In the genomic region with DNA sequence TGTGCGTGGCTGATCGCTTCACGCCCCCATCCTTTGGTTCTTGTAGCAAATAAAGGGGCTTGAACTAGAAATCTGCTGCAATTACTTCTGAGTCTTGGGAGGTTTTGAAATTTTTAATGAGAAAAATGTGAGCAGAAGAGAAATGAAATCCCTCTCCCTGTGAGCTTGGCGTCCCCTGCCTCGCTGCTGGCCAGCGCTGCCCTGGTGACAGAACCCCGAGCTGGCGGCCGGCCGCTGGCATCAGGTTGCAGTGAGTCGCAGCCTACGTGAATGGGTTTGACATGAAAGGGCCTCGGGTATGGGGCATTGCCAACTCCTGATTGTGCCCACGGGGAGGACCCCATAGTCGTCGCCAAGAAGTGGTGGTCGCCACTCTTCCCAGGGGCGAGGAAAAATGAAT, we compare ENCODE assay signal across 19 cellular contexts.
A peak's percentile ranks its signal among the peaks of the same experiment; 100 is the strongest.
DNase-seq lines count a peak whose midpoint lies in the region; ATAC-seq and TF ChIP-seq lines count a peak whose summit lies in the region.
"Had no signal": no experiment of that assay in that cellular context is flagged by ENCODE, and none has a peak within 500 bp of the region (broad histone marks: within the 10 kb centered on the region; RNA-seq: fewer than 3 reads in every experiment).

No MANE protein-coding gene starts in this region.

- H3K27me3 Mint-ChIP-seq in type B pancreatic cell = peaks cover 20% of the 10 kb centered on the region

- TF ChIP-seq CTCF in type B pancreatic cell (conservative IDR thresholded peaks at IDR 0.05) = no peak
- no peak for TF ChIP-seq CTCF in tibial nerve (IDR thresholded peaks at IDR 0.05)

- no peak overlapping the region for H3K4me3 ChIP-seq in GM23248
- no peak overlapping the region for H3K4me3 ChIP-seq in adipocyte (ENCODE audit: low read length)
- no peak overlapping the region for H3K4me3 ChIP-seq in tibial nerve
- H3K4me3 ChIP-seq: BLaER1 treated with 17β-estradiol and CSF1 and Interleukin-3, amounts not matched to agents 10 nM and 100 nM had no signal

- H3K27ac ChIP-seq in GM23248 (no peak overlapping the region), tibial nerve (no peak overlapping the region)
- H3K27ac ChIP-seq: BLaER1 treated with 17β-estradiol and CSF1 and Interleukin-3, amounts not matched to agents 10 nM and 100 nM had no signal

- no peak overlapping the region for H2AFZ ChIP-seq in GM23248

- no peaks in the 10 kb centered on the region for H3K4me1 ChIP-seq in GM23248 (ENCODE audit: insufficient read depth)
- H3K4me1 ChIP-seq in adipocyte (ENCODE audit: control insufficient read depth, insufficient read depth, low read length) = no peaks in the 10 kb centered on the region
- peaks cover 0 to 6% (median 0%) of the 10 kb centered on the region in 4 donors for H3K4me1 ChIP-seq in tibial nerve
- H3K4me1 ChIP-seq: BE2C had no signal

- in situ Hi-C loops in GM23248 (cut with MboI) = no loop called here

- TF ChIP-seq POLR2A in tibial nerve (IDR thresholded peaks at IDR 0.05) = no peak

- H3K4me2 ChIP-seq in GM23248 (ENCODE audit: unreplicated experiment) = no peak overlapping the region
- H3K4me2 ChIP-seq: BLaER1 treated with 17β-estradiol and CSF1 and Interleukin-3, amounts not matched to agents 10 nM and 100 nM had no signal

- no peaks in the 10 kb centered on the region for H3K36me3 Mint-ChIP-seq in type B pancreatic cell
- H3K36me3 Mint-ChIP-seq: CD14-positive monocyte; CD8-positive, alpha-beta memory T cell had no signal

- H3F3A ChIP-seq in GM23248 (ENCODE audit: insufficient read depth) = no peaks in the 10 kb centered on the region

- no peaks in the 10 kb centered on the region for H4K20me1 ChIP-seq in GM23248 (ENCODE audit: insufficient read depth)
- H4K20me1 ChIP-seq: BLaER1 treated with 17β-estradiol and CSF1 and Interleukin-3, amounts not matched to agents 10 nM and 100 nM had no signal

- DNase-seq in GM23248 = peak; percentile 7
- peak; percentile 56 for DNase-seq in adipocyte (ENCODE audit: low read depth)
- peak; percentile 40 for DNase-seq in fibroblast of gingiva (ENCODE audit: low read depth)
- DNase-seq in type B pancreatic cell (ENCODE audit: extremely low spot score, unreplicated experiment) = no peak
- no peak for DNase-seq in tibial nerve (ENCODE audit: low spot score in 2 of 2)
- DNase-seq in anterior cingulate cortex (lab: John Stamatoyannopoulos, UW) = no peak
- no peak for DNase-seq in Right ventricle myocardium inferior (ENCODE audit: missing footprints)
- DNase-seq: AML-193; BE2C; CD4-positive, alpha-beta T cell; CD8-positive, alpha-beta memory T cell; DMS53; DMS79 treated with DMSO at 0.1 percent for 48 hours; GF-D8; GOT3; H9 had no signal

- H3K9me3 Mint-ChIP-seq in type B pancreatic cell = no peaks in the 10 kb centered on the region
- H3K9me3 Mint-ChIP-seq: CD4-positive, alpha-beta T cell; CD8-positive, alpha-beta memory T cell; H9 had no signal

- peaks cover 33% of the 10 kb centered on the region for H3K4me1 Mint-ChIP-seq in type B pancreatic cell (ENCODE audit: unreplicated experiment)
- H3K4me1 Mint-ChIP-seq: CD14-positive monocyte had no signal

- H3K79me2 ChIP-seq in GM23248 (ENCODE audit: insufficient read depth) = no peaks in the 10 kb centered on the region

- H3K36me3 ChIP-seq in GM23248 (ENCODE audit: low read depth) (no peaks in the 10 kb centered on the region), adipocyte (ENCODE audit: control insufficient read depth, insufficient read depth, low read length, severe bottlenecking) (no peaks in the 10 kb centered on the region), tibial nerve (no peaks in the 10 kb centered on the region)
- H3K36me3 ChIP-seq: BE2C; BLaER1 treated with 17β-estradiol and CSF1 and Interleukin-3, amounts not matched to agents 10 nM and 100 nM had no signal

- no peak for ATAC-seq in Right ventricle myocardium inferior
- ATAC-seq: HCT116 had no signal

- H3K9ac ChIP-seq in GM23248 (no peak overlapping the region), adipocyte (ENCODE audit: low read length) (no peak overlapping the region)
- H3K9ac ChIP-seq: BLaER1 treated with 17β-estradiol and CSF1 and Interleukin-3, amounts not matched to agents 10 nM and 100 nM had no signal

- no peak for TF ChIP-seq EP300 in tibial nerve (IDR thresholded peaks at IDR 0.05)

- intact Hi-C loops in Right ventricle myocardium inferior (cut with DNase I) = no loop called here

- no peak overlapping the region for H3K27ac Mint-ChIP-seq in type B pancreatic cell
- H3K27ac Mint-ChIP-seq: CD14-positive monocyte; CD4-positive, alpha-beta T cell; H9 had no signal

- peak overlapping the region; percentile 64 for H3K4me3 Mint-ChIP-seq in type B pancreatic cell
- H3K4me3 Mint-ChIP-seq: CD14-positive monocyte; CD4-positive, alpha-beta T cell; CD8-positive, alpha-beta memory T cell; H9 had no signal

- H3K9me3 ChIP-seq in GM23248 (ENCODE audit: low read depth) (no peaks in the 10 kb centered on the region), adipocyte (ENCODE audit: control insufficient read depth, low read length) (no peaks in the 10 kb centered on the region), tibial nerve (no peaks in the 10 kb centered on the region)
- H3K9me3 ChIP-seq: BE2C; BLaER1 treated with 17β-estradiol and CSF1 and Interleukin-3, amounts not matched to agents 10 nM and 100 nM had no signal

- 5 to 9% methylated on average over 16 to 18 of the region's 18 CpGs for WGBS in GM23248 (ENCODE audit: low coverage in 1 of 2, low lambda C conversion rate in 2 of 2, missing lambda C conversion rate in 2 of 2), 2 experiments
- 92% methylated on average over 18 of the region's 18 CpGs for WGBS in tibial nerve, 2 donors

- no peaks in the 10 kb centered on the region for H3K9me2 ChIP-seq in GM23248 (ENCODE audit: insufficient read depth)

- H3K27me3 ChIP-seq in GM23248 (replicated peaks; ENCODE audit: insufficient read depth) = peaks cover 34% of the 10 kb centered on the region
- peaks cover 57% of the 10 kb centered on the region for H3K27me3 ChIP-seq in adipocyte (replicated peaks; ENCODE audit: control insufficient read depth, insufficient read depth, low read length)
- H3K27me3 ChIP-seq in tibial nerve = peaks cover 0 to 4% of the 10 kb centered on the region in 2 donors
- H3K27me3 ChIP-seq: BE2C; BLaER1 treated with 17β-estradiol and CSF1 and Interleukin-3, amounts not matched to agents 10 nM and 100 nM had no signal

Comparison
In these comparisons a context has a peak if more than half of its experiments do, and no peak if none do; other contexts are left out.
1. DNase-seq: peak in GM23248 (single experiment), adipocyte (single experiment) and fibroblast of gingiva (single experiment); none in type B pancreatic cell (single experiment), tibial nerve (0 of 2), anterior cingulate cortex (0 of 58) and Right ventricle myocardium inferior (single experiment).